ENCODE assay signal across 12 cellular contexts in genomic region chr1:37633950-37634553, GRCh38. TPM values are rescaled to one million over a fixed set of nuclear protein-coding genes. Genes with fewer than 3 reads are reported as not detected.
DNase-seq lines count a peak whose midpoint lies in the region; ATAC-seq and TF ChIP-seq lines count a peak whose summit lies in the region.
"Had no signal": no experiment of that assay in that cellular context is flagged by ENCODE, and none has a peak within 500 bp of the region (broad histone marks: within the 10 kb centered on the region; RNA-seq: fewer than 3 reads in every experiment).

No MANE protein-coding gene starts in this region.

- H3K9me3 Mint-ChIP-seq in activated naive CD8-positive, alpha-beta T cell (ENCODE audit: low read depth): no peaks in the 10 kb centered on the region
- H3K9me3 Mint-ChIP-seq in activated naive CD8-positive, alpha-beta T cell treated with anti-CD3 and anti-CD28 coated beads, Interleukin-2, amount 50 U/mL, for 24 hours: no peaks in the 10 kb centered on the region
- H3K9me3 Mint-ChIP-seq in type B pancreatic cell: no peaks in the 10 kb centered on the region

- DNase-seq in activated naive CD8-positive, alpha-beta T cell treated with anti-CD3 and anti-CD28 coated beads, Interleukin-2, amount 50 U/mL, for 24 hours: no peak
- DNase-seq in coronary artery (ENCODE audit: low spot score) (no peak), mucosa of descending colon (no peak), type B pancreatic cell (ENCODE audit: extremely low spot score, unreplicated experiment) (no peak), hypothalamus (lab: John Stamatoyannopoulos, UW) (no peak), MM.1S (no peak)
- DNase-seq: kidney glomerular epithelial cell, NCI-H774, T-helper 1 cell had no signal

- no peak for TF ChIP-seq CTCF in coronary artery (IDR thresholded peaks at IDR 0.05)
- TF ChIP-seq CTCF in mucosa of descending colon (IDR thresholded peaks at IDR 0.05): no peak
- TF ChIP-seq CTCF in type B pancreatic cell (conservative IDR thresholded peaks at IDR 0.05): no peak
- no peak for TF ChIP-seq CTCF in MM.1S (IDR thresholded peaks at IDR 0.05; ENCODE audit: low read length)

- H3K36me3 ChIP-seq in mucosa of descending colon (ENCODE audit: low read depth) (no peaks in the 10 kb centered on the region), MM.1S (replicated peaks; ENCODE audit: insufficient read depth, low read length) (no peaks in the 10 kb centered on the region)

- peaks cover 10% of the 10 kb centered on the region for H3K4me1 Mint-ChIP-seq in activated naive CD8-positive, alpha-beta T cell (ENCODE audit: low read depth)
- no peaks in the 10 kb centered on the region for H3K4me1 Mint-ChIP-seq in activated naive CD8-positive, alpha-beta T cell treated with anti-CD3 and anti-CD28 coated beads, Interleukin-2, amount 50 U/mL, for 24 hours
- peaks cover 16% of the 10 kb centered on the region for H3K4me1 Mint-ChIP-seq in type B pancreatic cell (ENCODE audit: unreplicated experiment)

- no peaks in the 10 kb centered on the region for H3K79me2 ChIP-seq in MM.1S (ENCODE audit: low read length)

- no peaks in the 10 kb centered on the region for H3K36me3 Mint-ChIP-seq in activated naive CD8-positive, alpha-beta T cell
- no peaks in the 10 kb centered on the region for H3K36me3 Mint-ChIP-seq in activated naive CD8-positive, alpha-beta T cell treated with anti-CD3 and anti-CD28 coated beads, Interleukin-2, amount 50 U/mL, for 24 hours (ENCODE audit: low read depth)
- H3K36me3 Mint-ChIP-seq in type B pancreatic cell: no peaks in the 10 kb centered on the region

- intact Hi-C loops in mucosa of descending colon (cut with DNase I, micrococcal nuclease): no loop called here

- H3K27ac Mint-ChIP-seq in activated naive CD8-positive, alpha-beta T cell: no peak overlapping the region
- H3K27ac Mint-ChIP-seq in activated naive CD8-positive, alpha-beta T cell treated with anti-CD3 and anti-CD28 coated beads, Interleukin-2, amount 50 U/mL, for 24 hours: no peak overlapping the region
- no peak overlapping the region for H3K27ac Mint-ChIP-seq in type B pancreatic cell

- H3K27me3 ChIP-seq in MM.1S (replicated peaks; ENCODE audit: insufficient read depth, low read length): peaks cover 69% of the 10 kb centered on the region

- H3F3A ChIP-seq in MM.1S (ENCODE audit: insufficient read depth, low read length): no peaks in the 10 kb centered on the region

- H3K27me3 Mint-ChIP-seq in activated naive CD8-positive, alpha-beta T cell: peaks cover 54% of the 10 kb centered on the region
- H3K27me3 Mint-ChIP-seq in activated naive CD8-positive, alpha-beta T cell treated with anti-CD3 and anti-CD28 coated beads, Interleukin-2, amount 50 U/mL, for 24 hours: peaks cover 82% of the 10 kb centered on the region
- H3K27me3 Mint-ChIP-seq in type B pancreatic cell: peaks cover 77% of the 10 kb centered on the region

- H3K4me3 Mint-ChIP-seq in activated naive CD8-positive, alpha-beta T cell: peak overlapping the region; percentile 30
- H3K4me3 Mint-ChIP-seq in activated naive CD8-positive, alpha-beta T cell treated with anti-CD3 and anti-CD28 coated beads, Interleukin-2, amount 50 U/mL, for 24 hours: no peak overlapping the region
- H3K4me3 Mint-ChIP-seq in type B pancreatic cell: peak overlapping the region; percentile 70

- H3K4me2 ChIP-seq in MM.1S (ENCODE audit: low read depth, low read length): no peak overlapping the region

- H3K4me1 ChIP-seq in mucosa of descending colon (ENCODE audit: low read depth) (peaks cover 6% of the 10 kb centered on the region), MM.1S (ENCODE audit: low read length) (peaks cover 10% of the 10 kb centered on the region; the same call in 1 of the 2 replicates)

- H3K27ac ChIP-seq in coronary artery: no peak overlapping the region
- H3K27ac ChIP-seq in MM.1S (ENCODE audit: low read length): no peak overlapping the region
- H3K27ac ChIP-seq: epithelial cell of prostate had no signal

- no peak overlapping the region for H3K9ac ChIP-seq in MM.1S (ENCODE audit: low read length)

- no peaks in the 10 kb centered on the region for H4K20me1 ChIP-seq in MM.1S (ENCODE audit: insufficient read depth, low read length)

- H2AFZ ChIP-seq in MM.1S (ENCODE audit: low read length): no peak overlapping the region

- no peaks in the 10 kb centered on the region for H3K9me3 ChIP-seq in mucosa of descending colon
- no peaks in the 10 kb centered on the region for H3K9me3 ChIP-seq in MM.1S (replicated peaks; ENCODE audit: insufficient read depth, low read length)

- peak overlapping the region; percentile 67 for H3K4me3 ChIP-seq in coronary artery
- no peak overlapping the region for H3K4me3 ChIP-seq in mucosa of descending colon
- no peak overlapping the region for H3K4me3 ChIP-seq in MM.1S (ENCODE audit: low read length)

- no peaks in the 10 kb centered on the region for H3K9me2 ChIP-seq in MM.1S (replicated peaks; ENCODE audit: insufficient read depth, low read length)

- ATAC-seq in activated naive CD8-positive, alpha-beta T cell treated with anti-CD3 and anti-CD28 coated beads, Interleukin-2, amount 50 U/mL, for 24 hours: no peak
- ATAC-seq in mucosa of descending colon: peak; percentile 7
- no peak for ATAC-seq in GM21723 (IDR thresholded peaks at IDR 0.05; ENCODE audit: unreplicated experiment)

RNA-seq across cellular contexts. Expression of gene RSPO1, which starts 0.6 kb away (rescaled TPM):
- total RNA-seq in mucosa of descending colon (1 to 10 TPM in 1 of 3 donors, under 1 TPM in 2; 0.12 to 1.7 (median 0.53) TPM), type B pancreatic cell (ENCODE audit: low replicate concordance) (0.26 and 1.4 TPM in 2 replicates)

RNA-seq across cellular contexts. Expression of gene GNL2, which starts 38.3 kb away (rescaled TPM):
- total RNA-seq in mucosa of descending colon (10 to 100 TPM; 31.2 to 38.4 (median 34.0) TPM), type B pancreatic cell (ENCODE audit: low replicate concordance) (52.4 and 55.1 TPM in 2 replicates)

RNA-seq across cellular contexts. Expression of gene CDCA8, which starts 58.3 kb away (rescaled TPM):
- total RNA-seq in mucosa of descending colon (10 to 100 TPM in 2 of 3 donors, 1 to 10 TPM in 1; 3.8 to 16.8 (median 10.1) TPM), type B pancreatic cell (ENCODE audit: low replicate concordance) (13.3 and 35.1 TPM in 2 replicates)
